ENCODE assay signal across 8 cellular contexts in the genomic region with DNA sequence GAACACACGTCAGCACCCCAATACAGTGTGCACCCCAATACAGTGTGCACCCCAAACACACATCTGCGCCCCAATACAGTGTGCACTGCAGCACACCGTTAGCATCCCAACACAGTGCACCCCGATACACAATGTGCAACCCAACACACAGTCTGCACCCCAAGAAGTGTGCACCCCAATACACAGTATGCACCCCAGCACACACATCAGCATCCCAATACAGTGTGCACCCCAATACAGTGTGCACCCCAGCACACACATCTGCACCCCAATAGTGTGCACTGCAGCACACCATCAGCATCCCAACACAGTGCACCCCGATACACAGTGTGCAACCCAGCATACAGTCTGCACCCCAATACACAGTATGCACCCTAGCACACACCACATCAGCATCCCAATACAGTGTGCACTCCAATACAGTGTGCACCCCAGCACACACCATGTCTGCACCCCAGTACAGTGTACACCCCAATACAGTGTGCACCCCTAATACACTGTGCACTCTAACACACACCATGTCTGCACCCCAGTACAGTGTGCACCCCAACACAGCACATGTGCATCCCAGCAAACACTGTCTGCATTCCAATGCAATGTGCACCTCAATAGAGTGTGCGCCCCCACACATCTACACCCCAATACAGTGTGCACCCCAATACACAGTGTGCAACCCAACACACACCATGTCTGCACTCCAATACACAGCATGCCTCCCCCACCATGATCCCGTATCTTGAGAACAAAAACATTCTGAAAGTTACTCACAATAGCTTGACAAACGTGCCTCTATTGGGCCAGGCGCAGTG. TPM values are rescaled to one million over a fixed set of nuclear protein-coding genes. Genes with fewer than 3 reads are reported as not detected.
A peak's percentile ranks its signal among the peaks of the same experiment; 100 is the strongest.
DNase-seq lines count a peak whose midpoint lies in the region; ATAC-seq, FAIRE-seq and TF ChIP-seq lines count a peak whose summit lies in the region.

No MANE protein-coding gene starts in this region.

- H3K9me3 ChIP-seq in keratinocyte (ENCODE audit: control insufficient read depth, low read depth, low read length) (no peaks in the 10 kb centered on the region), tibial nerve (no peaks in the 10 kb centered on the region)

- H3K4me2 ChIP-seq in keratinocyte (ENCODE audit: control insufficient read depth, extremely low read depth, insufficient read depth, low read depth, low read length), result peak overlapping the region; percentile 82

- peak overlapping the region; percentile 52 for H3K27ac ChIP-seq in keratinocyte (ENCODE audit: control insufficient read depth, insufficient read depth, low read length)
- H3K27ac ChIP-seq in tibial nerve, result peak overlapping the region in 3 of 4 donors; percentile 82 to 88 (median 84)

- H3K9me3 Mint-ChIP-seq in activated CD8-positive, alpha-beta T cell treated with anti-CD3 and anti-CD28 coated beads for 36 hours, result no peaks in the 10 kb centered on the region

- H3K9ac ChIP-seq in keratinocyte (ENCODE audit: control insufficient read depth, extremely low read depth, insufficient read depth, low read length), result peak overlapping the region; percentile 69

- TF ChIP-seq CTCF in AG04449 (IDR thresholded peaks at IDR 0.05; ENCODE audit: insufficient read depth, low read length, missing control alignments) (no peak), keratinocyte (optimal IDR thresholded peaks at IDR 0.05 in 1 of 3, IDR thresholded peaks at IDR 0.05 in 1 of 3, conservative IDR thresholded peaks at IDR 0.05 in 1 of 3; ENCODE audit: extremely low read depth in 1 of 3, insufficient read depth in 2 of 3, low read length in 3 of 3) (no peak), tibial nerve (IDR thresholded peaks at IDR 0.05) (no peak)
- no peak for TF ChIP-seq CTCF in activated CD8-positive, alpha-beta T cell treated with anti-CD3 and anti-CD28 coated beads for 36 hours (IDR thresholded peaks at IDR 0.05)

- H3K79me2 ChIP-seq in keratinocyte (ENCODE audit: control insufficient read depth, insufficient read depth, low read length), result peaks cover 29% of the 10 kb centered on the region

- CTCF ChIA-PET in AG04449 (lab: Yijun Ruan, JAX), result interaction anchor here (1.8 kb wide), 1 partner anchor 164 kb away, joined by 4 read pairs; no protein-coding TSS in a partner anchor
- CTCF ChIA-PET in activated CD8-positive, alpha-beta T cell treated with anti-CD3 and anti-CD28 coated beads for 36 hours (lab: Charles Lee), result no interaction called here

- H3K36me3 Mint-ChIP-seq in activated CD8-positive, alpha-beta T cell treated with anti-CD3 and anti-CD28 coated beads for 36 hours (ENCODE audit: low read depth), result peaks cover 16% of the 10 kb centered on the region

- POLR2A ChIA-PET in AG04449 (lab: Yijun Ruan, JAX), result interaction anchor here (2.3 kb wide), 1 partner anchor 8 kb away, joined by 19 read pairs; no protein-coding TSS in a partner anchor
- POLR2A ChIA-PET in activated CD8-positive, alpha-beta T cell treated with anti-CD3 and anti-CD28 coated beads for 36 hours (lab: Charles Lee), result interaction anchor here (1.0 to 1.9 kb wide), 2 partner anchors 8 to 10 kb away, joined by 4 to 6 read pairs; no protein-coding TSS in a partner anchor

- no peak for FAIRE-seq in keratinocyte (lab: Jason Lieb, UNC)

- no peak for ATAC-seq in activated CD8-positive, alpha-beta T cell treated with anti-CD3 and anti-CD28 coated beads for 36 hours
- no peak for ATAC-seq in HG03139 (IDR thresholded peaks at IDR 0.05; ENCODE audit: unreplicated experiment)

- no peaks in the 10 kb centered on the region for H3K27me3 Mint-ChIP-seq in activated CD8-positive, alpha-beta T cell treated with anti-CD3 and anti-CD28 coated beads for 36 hours

- in situ Hi-C loops in ACHN (cut with HindIII; ENCODE audit: low pct_ligation_motif_present, low pct_unique_long_range_greater_than_20kb, low sequenced_read_pairs), result no loop called here

- H3K4me1 ChIP-seq in keratinocyte (ENCODE audit: control insufficient read depth, extremely low read depth, insufficient read depth, low read length) (peaks cover 22% of the 10 kb centered on the region), tibial nerve (peaks cover 0 to 63% (median 24%) of the 10 kb centered on the region in 4 donors)

- H2AFZ ChIP-seq in keratinocyte (ENCODE audit: control insufficient read depth, low read length), result peak overlapping the region; percentile 94

- H3K27ac Mint-ChIP-seq in activated CD8-positive, alpha-beta T cell treated with anti-CD3 and anti-CD28 coated beads for 36 hours, result peak overlapping the region; percentile 80

- no peak for TF ChIP-seq EP300 in tibial nerve (IDR thresholded peaks at IDR 0.05)

- H3K27me3 ChIP-seq in H7 (ENCODE audit: control insufficient read depth, insufficient read depth, low read length) (no peaks in the 10 kb centered on the region), keratinocyte (ENCODE audit: control insufficient read depth, extremely low read depth, insufficient read depth, low read length) (no peaks in the 10 kb centered on the region), tibial nerve (no peaks in the 10 kb centered on the region)

- H3K36me3 ChIP-seq in H7 (replicated peaks; ENCODE audit: control insufficient read depth, insufficient read depth, low read length), result no peaks in the 10 kb centered on the region; the same call in 1 of the 2 replicates
- peaks cover 7 to 12% of the 10 kb centered on the region in 2 experiments for H3K36me3 ChIP-seq in keratinocyte (ENCODE audit: control insufficient read depth in 2 of 2, extremely low read depth in 1 of 2, insufficient read depth in 2 of 2, low read length in 2 of 2)
- peaks cover 0 to 4% (median 0%) of the 10 kb centered on the region in 3 donors for H3K36me3 ChIP-seq in tibial nerve

- dilution Hi-C loops in keratinocyte (cut with MboI; ENCODE audit: extremely low pct_ligation_motif_present, low sequenced_read_pairs), result no loop called here

- WGBS in tibial nerve, 2 donors, result 63 to 67% methylated on average over 9 of the region's 9 CpGs

- H3K9me1 ChIP-seq in keratinocyte (ENCODE audit: control insufficient read depth, extremely low read depth, insufficient read depth, low read length), result peaks cover 8% of the 10 kb centered on the region

- peaks cover 33% of the 10 kb centered on the region for H3K4me1 Mint-ChIP-seq in activated CD8-positive, alpha-beta T cell treated with anti-CD3 and anti-CD28 coated beads for 36 hours (ENCODE audit: low read depth)

- peak overlapping the region; percentile 90 for H3K4me3 Mint-ChIP-seq in activated CD8-positive, alpha-beta T cell treated with anti-CD3 and anti-CD28 coated beads for 36 hours

- no peaks in the 10 kb centered on the region for H4K20me1 ChIP-seq in keratinocyte (ENCODE audit: control insufficient read depth, extremely low read depth, insufficient read depth, low read length)

- H3K4me3 ChIP-seq in AG04449 (ENCODE audit: low read depth, low read length) (peak overlapping the region; percentile 77), H7 (ENCODE audit: insufficient read depth, low read depth, low read length) (peak overlapping the region; percentile 52), keratinocyte (ENCODE audit: control insufficient read depth in 2 of 3, extremely low read depth in 1 of 3, insufficient read depth in 2 of 3, low read depth in 1 of 3, low read length in 3 of 3) (peak overlapping the region; percentile 53 to 72 (median 56)), tibial nerve (peak overlapping the region; percentile 37 to 84 (median 72))

- no peak for DNase-seq in AG04449 (ENCODE audit: low read depth, low spot score)
- no peak for DNase-seq in H7
- no peak for DNase-seq in activated CD8-positive, alpha-beta T cell treated with anti-CD3 and anti-CD28 coated beads for 36 hours
- DNase-seq in keratinocyte (ENCODE audit: low read depth, low spot score), result no peak
- DNase-seq in tibial nerve (ENCODE audit: low spot score in 2 of 2), result no peak
- DNase-seq in ACHN, result no peak
- no peak for DNase-seq in NCI-H345 treated with DMSO at 0.1 percent for 48 hours (lab: John Stamatoyannopoulos, UW; ENCODE audit: unreplicated experiment)

- TF ChIP-seq POLR2A in tibial nerve (IDR thresholded peaks at IDR 0.05), result no peak

- intact Hi-C loops in activated CD8-positive, alpha-beta T cell treated with anti-CD3 and anti-CD28 coated beads for 36 hours (cut with micrococcal nuclease), result loop anchor here (5.0 kb wide), 1 partner anchor 89 kb away; the partner anchor contains the start of gene NAXD

RNA-seq across cellular contexts. Expression of gene CARS2, which starts 0.9 kb away (rescaled TPM):
- 40.0 and 44.3 TPM in 2 replicates for total RNA-seq in H7 (2014; rRNA removed; shearing (Covaris generic))
- 10 to 100 TPM; 60.7 to 63.0 TPM for total RNA-seq in activated CD8-positive, alpha-beta T cell treated with anti-CD3 and anti-CD28 coated beads for 36 hours
- polyA plus RNA-seq in keratinocyte, result 67.8 to 94.5 TPM (median 90.0 TPM) in 3 replicates
- 63.1 TPM for polyA plus RNA-seq in keratinocyte (2011; ENCODE audit: low read depth)
- 63.5 and 91.6 TPM in 2 replicates for polyA plus RNA-seq in keratinocyte (2011; cell fraction: cytosol; rRNA removed)
- polyA plus RNA-seq in keratinocyte (2011; cell fraction: nucleus; rRNA removed), result 124 and 139 TPM in 2 replicates
- polyA plus RNA-seq in keratinocyte (2012; ENCODE audit: low replicate concordance), result 59.4 and 67.4 TPM in 2 replicates
- polyA minus RNA-seq in keratinocyte, result 36.6 to 53.4 TPM (median 53.0 TPM) in 3 replicates
- 65.6 TPM for polyA minus RNA-seq in keratinocyte (2011; cell fraction: cytosol; rRNA and poly(A)+ RNA removed)
- 53.6 and 64.5 TPM in 2 replicates for polyA minus RNA-seq in keratinocyte (2011; cell fraction: nucleus; rRNA and poly(A)+ RNA removed)
- total RNA-seq in tibial nerve, result 10 to 100 TPM; 33.7 to 68.4 (median 64.3) TPM

RNA-seq across cellular contexts. Expression of gene ING1, which starts 6.7 kb away (rescaled TPM):
- total RNA-seq in H7 (2014; rRNA removed; shearing (Covaris generic)), result 21.7 and 23.1 TPM in 2 replicates
- 10 to 100 TPM; 22.0 to 22.2 TPM for total RNA-seq in activated CD8-positive, alpha-beta T cell treated with anti-CD3 and anti-CD28 coated beads for 36 hours
- polyA plus RNA-seq in keratinocyte, result 6.4 to 8.9 TPM (median 7.2 TPM) in 3 replicates
- 4.4 TPM for polyA plus RNA-seq in keratinocyte (2011; ENCODE audit: low read depth)
- polyA plus RNA-seq in keratinocyte (2011; cell fraction: cytosol; rRNA removed), result 2.5 and 6.1 TPM in 2 replicates
- 5.3 and 5.8 TPM in 2 replicates for polyA plus RNA-seq in keratinocyte (2011; cell fraction: nucleus; rRNA removed)
- polyA plus RNA-seq in keratinocyte (2012; ENCODE audit: low replicate concordance), result 6.9 and 8.5 TPM in 2 replicates
- polyA minus RNA-seq in keratinocyte, result 3.0 to 3.4 TPM (median 3.2 TPM) in 3 replicates
- 16.1 TPM for polyA minus RNA-seq in keratinocyte (2011; cell fraction: cytosol; rRNA and poly(A)+ RNA removed)
- 3.8 and 4.3 TPM in 2 replicates for polyA minus RNA-seq in keratinocyte (2011; cell fraction: nucleus; rRNA and poly(A)+ RNA removed)
- total RNA-seq in tibial nerve, result 10 to 100 TPM; 23.6 to 32.2 (median 28.3) TPM
